In the genomic region with DNA sequence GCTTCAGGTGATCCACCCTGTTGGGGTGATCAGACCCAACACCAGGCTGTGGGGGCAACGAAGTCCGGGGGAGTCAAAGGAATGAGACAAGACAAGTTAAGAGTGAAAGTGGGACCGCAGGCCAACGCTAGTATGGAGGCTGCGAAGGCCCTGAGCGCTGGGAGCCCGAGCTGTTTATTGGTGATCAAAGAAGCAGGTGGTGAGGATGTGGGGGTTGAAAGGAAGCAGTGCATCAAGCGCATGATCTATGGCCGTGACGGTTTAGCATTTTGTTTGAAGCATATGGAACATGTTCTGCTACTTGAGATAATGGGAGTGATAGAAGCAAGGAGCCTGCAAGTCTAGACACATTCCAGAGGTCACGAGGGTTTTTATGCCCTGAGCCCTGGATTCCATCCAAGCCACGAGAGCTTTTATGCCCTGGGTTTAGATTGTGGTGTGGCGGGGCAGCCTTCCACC, we compare ENCODE assay signal across 8 cellular contexts. TPM values are rescaled to one million over a fixed set of nuclear protein-coding genes. Genes with fewer than 3 reads are reported as not detected.
DNase-seq lines count a peak whose midpoint lies in the region; ATAC-seq and TF ChIP-seq lines count a peak whose summit lies in the region.

No MANE protein-coding gene starts in this region.

- in situ Hi-C loops in gastrocnemius medialis (cut with MboI; ENCODE audit: low sequenced_read_pairs in 4 of 4): no loop called here

- TF ChIP-seq CTCF in gastrocnemius medialis (IDR thresholded peaks at IDR 0.05 in 4 of 5, conservative IDR thresholded peaks at IDR 0.05 in 1 of 5) (no peak), esophagus muscularis mucosa (IDR thresholded peaks at IDR 0.05) (no peak)

- H3K27ac ChIP-seq in gastrocnemius medialis: no peak overlapping the region
- H3K27ac ChIP-seq in esophagus muscularis mucosa (replicated peaks in 1 of 4): no peak overlapping the region

- H3K27ac Mint-ChIP-seq in stimulated activated effector memory CD8-positive, alpha-beta T cell treated with anti-CD3 and anti-CD28 coated beads, Interleukin-12 subunit alpha, Interleukin-12 subunit beta, amount 100 ng/mL, for 72 hours: peak overlapping the region; percentile 84

- H3K9me3 ChIP-seq in gastrocnemius medialis (no peaks in the 10 kb centered on the region), esophagus muscularis mucosa (no peaks in the 10 kb centered on the region)

- ATAC-seq in stimulated activated effector memory CD8-positive, alpha-beta T cell treated with anti-CD3 and anti-CD28 coated beads, Interleukin-12 subunit alpha, Interleukin-12 subunit beta, amount 100 ng/mL, for 72 hours: peak; percentile 33
- no peak for ATAC-seq in gastrocnemius medialis

- H3K4me1 ChIP-seq in gastrocnemius medialis (no peaks in the 10 kb centered on the region), esophagus muscularis mucosa (peaks cover 0 to 12% (median 8%) of the 10 kb centered on the region in 4 donors)

- H3K4me3 ChIP-seq in gastrocnemius medialis (no peak overlapping the region), esophagus muscularis mucosa (no peak overlapping the region)

- H3K36me3 Mint-ChIP-seq in stimulated activated effector memory CD8-positive, alpha-beta T cell treated with anti-CD3 and anti-CD28 coated beads, Interleukin-12 subunit alpha, Interleukin-12 subunit beta, amount 100 ng/mL, for 72 hours: no peaks in the 10 kb centered on the region

- peak overlapping the region; percentile 43 for H3K4me3 Mint-ChIP-seq in stimulated activated effector memory CD8-positive, alpha-beta T cell treated with anti-CD3 and anti-CD28 coated beads, Interleukin-12 subunit alpha, Interleukin-12 subunit beta, amount 100 ng/mL, for 72 hours

- H3K9me3 Mint-ChIP-seq in stimulated activated effector memory CD8-positive, alpha-beta T cell treated with anti-CD3 and anti-CD28 coated beads, Interleukin-12 subunit alpha, Interleukin-12 subunit beta, amount 100 ng/mL, for 72 hours: no peaks in the 10 kb centered on the region

- WGBS in esophagus muscularis mucosa: 65% methylated on average over 13 of the region's 13 CpGs

- TF ChIP-seq EP300 in esophagus muscularis mucosa (IDR thresholded peaks at IDR 0.05): no peak

- peaks cover 42% of the 10 kb centered on the region for H3K4me1 Mint-ChIP-seq in stimulated activated effector memory CD8-positive, alpha-beta T cell treated with anti-CD3 and anti-CD28 coated beads, Interleukin-12 subunit alpha, Interleukin-12 subunit beta, amount 100 ng/mL, for 72 hours

- TF ChIP-seq POLR2A in gastrocnemius medialis (IDR thresholded peaks at IDR 0.05) (no peak), esophagus muscularis mucosa (IDR thresholded peaks at IDR 0.05; ENCODE audit: low read depth) (no peak)

- DNase-seq in NCI-H524 (lab: John Stamatoyannopoulos, UW) (peak; percentile 66 to 88), glomerular visceral epithelial cell (ENCODE audit: extremely low spot score) (peak; percentile 46), gastrocnemius medialis (no peak), NCI-H1092 treated with DMSO at 0.1 percent for 48 hours (lab: John Stamatoyannopoulos, UW) (no peak), NCI-H128 (lab: John Stamatoyannopoulos, UW; ENCODE audit: unreplicated experiment) (no peak), esophagus muscularis mucosa (ENCODE audit: extremely low spot score) (no peak)
- DNase-seq in activated CD8-positive, alpha-beta memory T cell treated with anti-CD3 and anti-CD28 coated beads, Interleukin-2, amount 50 U/mL, for 4 hours: peak; percentile 50
- no peak for DNase-seq in stimulated activated effector memory CD8-positive, alpha-beta T cell treated with anti-CD3 and anti-CD28 coated beads, Interleukin-12 subunit alpha, Interleukin-12 subunit beta, amount 100 ng/mL, for 72 hours (ENCODE audit: low spot score in 2 of 2)

- no peaks in the 10 kb centered on the region for H3K27me3 ChIP-seq in gastrocnemius medialis
- H3K27me3 ChIP-seq in esophagus muscularis mucosa: no peaks in the 10 kb centered on the region

- H3K36me3 ChIP-seq in gastrocnemius medialis (no peaks in the 10 kb centered on the region), esophagus muscularis mucosa (no peaks in the 10 kb centered on the region)

- intact Hi-C loops in gastrocnemius medialis (cut with DNase I; ENCODE audit: low total_unique reads): no loop called here
- intact Hi-C loops in esophagus muscularis mucosa (cut with DNase I): no loop called here

RNA-seq across cellular contexts. Expression of gene MCHR1, which starts 49.5 kb away (rescaled TPM):
- total RNA-seq in gastrocnemius medialis: under 1 TPM in 1 of 4 donors, not detected in 3; 0.95 TPM
- total RNA-seq in esophagus muscularis mucosa: 1 to 10 TPM in 1 of 4 donors, under 1 TPM in 1, not detected in 2; 0.33 to 2.1 TPM

Comparison
In these comparisons a context has a peak if more than half of its experiments do, and no peak if none do; other contexts are left out.
1. DNase-seq: peak in NCI-H524 (2 of 2), activated CD8-positive, alpha-beta memory T cell treated with anti-CD3 and anti-CD28 coated beads, Interleukin-2, amount 50 U/mL, for 4 hours (single experiment) and glomerular visceral epithelial cell (single experiment); none in stimulated activated effector memory CD8-positive, alpha-beta T cell treated with anti-CD3 and anti-CD28 coated beads, Interleukin-12 subunit alpha, Interleukin-12 subunit beta, amount 100 ng/mL, for 72 hours (0 of 2), gastrocnemius medialis (0 of 2), NCI-H1092 treated with DMSO at 0.1 percent for 48 hours (single experiment), NCI-H128 (single experiment) and esophagus muscularis mucosa (single experiment).